29 cellular contexts compared by ENCODE assay signal in the genomic region with DNA sequence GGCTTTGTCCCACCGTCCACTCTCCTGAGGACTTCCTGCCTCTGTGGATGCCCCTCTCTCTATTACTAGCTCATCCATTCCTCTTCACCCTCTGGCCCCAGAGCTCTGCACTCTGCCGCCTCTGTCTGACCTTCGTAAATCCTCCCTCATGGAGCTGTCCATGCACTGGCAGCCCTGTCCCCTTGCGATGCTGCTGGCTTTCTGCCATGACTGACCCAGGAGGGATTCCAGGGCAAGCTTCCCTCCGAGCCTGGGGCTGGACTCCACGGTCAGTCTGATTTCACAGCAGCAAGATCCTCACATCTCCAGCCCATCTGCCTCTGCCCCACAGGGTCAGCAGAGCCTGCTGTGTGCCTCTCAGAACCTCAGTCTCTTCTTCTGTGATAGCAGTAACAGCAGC. TPM values are rescaled to one million over a fixed set of nuclear protein-coding genes. Genes with fewer than 3 reads are reported as not detected.
DNase-seq lines count a peak whose midpoint lies in the region; ATAC-seq and TF ChIP-seq lines count a peak whose summit lies in the region.
"Had no signal": no experiment of that assay in that cellular context is flagged by ENCODE, and none has a peak within 500 bp of the region (broad histone marks: within the 10 kb centered on the region; RNA-seq: fewer than 3 reads in every experiment).

No MANE protein-coding gene starts in this region.

- H2BK15ac ChIP-seq in neuronal stem cell (ENCODE audit: low read length) (peak overlapping the region; percentile 54), mesendoderm (replicated peaks; ENCODE audit: low read depth) (no peak overlapping the region)

- H2BK120ac ChIP-seq in neuronal stem cell (ENCODE audit: low read depth, low read length), result no peak overlapping the region
- H2BK120ac ChIP-seq in mesendoderm (ENCODE audit: low read depth, low read length), result no peak overlapping the region

- H3K79me2 ChIP-seq in KMS-11 (ENCODE audit: insufficient read depth, low read depth), result no peaks in the 10 kb centered on the region
- H3K79me2 ChIP-seq in mesendoderm (ENCODE audit: control insufficient read depth, insufficient read depth, low read length), result no peaks in the 10 kb centered on the region

- no peak overlapping the region for H2BK12ac ChIP-seq in neuronal stem cell (ENCODE audit: low read length)

- H4K20me1 ChIP-seq in KMS-11 (ENCODE audit: insufficient read depth), result no peaks in the 10 kb centered on the region

- H4K5ac ChIP-seq in mesendoderm (ENCODE audit: low read length), result no peak overlapping the region

- CTCF ChIA-PET in activated B cell treated with CpG ODN at 0.5 μM for 24 hours (lab: Charles Lee), result interaction anchor here (0.8 to 1.3 kb wide), 2 partner anchors 9 to 30 kb away, joined by 3 read pairs; no protein-coding TSS in a partner anchor

- peak overlapping the region; percentile 26 for H3K4ac ChIP-seq in neuronal stem cell (ENCODE audit: low read length)
- no peak overlapping the region for H3K4ac ChIP-seq in mesendoderm (ENCODE audit: low read depth, low read length)

- DNase-seq in GM12864 (ENCODE audit: low read depth) (no peak), activated B cell treated with CpG ODN at 0.5 μM for 24 hours (no peak), neuronal stem cell (ENCODE audit: low spot score) (no peak), COR-L47 (lab: John Stamatoyannopoulos, UW) (no peak), globus pallidus (ENCODE audit: low spot score) (no peak), mesendoderm (no peak)
- DNase-seq: activated CD4-positive, alpha-beta memory T cell treated with anti-CD3 and anti-CD28 coated beads for 36 hours; activated CD4-positive, CD25-positive, alpha-beta regulatory T cell treated with anti-CD3 and anti-CD28 coated beads, Interleukin-2, amount 50 U/mL, for 72 hours; activated CD8-positive, alpha-beta memory T cell treated with anti-CD3 and anti-CD28 coated beads, Interleukin-2, amount 50 U/mL, for 4 hours; activated naive CD4-positive, alpha-beta T cell treated with anti-CD3 and anti-CD28 coated beads, Interleukin-2, amount 10 ng/mL, durations not matched to agents 7 days and 5 days; CD4-positive, CD25-positive, alpha-beta regulatory T cell; cortex of kidney; DMS 273 treated with DMSO at 0.1 percent for 48 hours; foreskin fibroblast; Kasumi-1; kidney glomerular epithelial cell; NCI-H146 had no signal

- H3K9ac ChIP-seq in KMS-11, result no peak overlapping the region
- H3K9ac ChIP-seq in neuronal stem cell (ENCODE audit: low read depth, low read length, poor library complexity), result no peak overlapping the region
- no peak overlapping the region for H3K9ac ChIP-seq in mesendoderm (ENCODE audit: low read length)

- no peak overlapping the region for H3K14ac ChIP-seq in neuronal stem cell (ENCODE audit: low read length)

- H3K56ac ChIP-seq in mesendoderm (ENCODE audit: low read length), result no peak overlapping the region

- H3K27me3 Mint-ChIP-seq in activated B cell treated with CpG ODN at 0.5 μM for 24 hours, result no peaks in the 10 kb centered on the region

- H3K36me3 Mint-ChIP-seq in activated B cell treated with CpG ODN at 0.5 μM for 24 hours (ENCODE audit: low read depth), result peaks cover 7% of the 10 kb centered on the region
- H3K36me3 Mint-ChIP-seq: activated CD4-positive, alpha-beta memory T cell treated with anti-CD3 and anti-CD28 coated beads for 36 hours; activated naive CD4-positive, alpha-beta T cell treated with anti-CD3 and anti-CD28 coated beads, Interleukin-2, amount 10 ng/mL, durations not matched to agents 7 days and 5 days; CD4-positive, CD25-positive, alpha-beta regulatory T cell had no signal

- POLR2A ChIA-PET in activated B cell treated with CpG ODN at 0.5 μM for 24 hours (lab: Charles Lee), result interaction anchor here (0.6 to 10.8 kb wide), 6 partner anchors 12 to 121 kb away, joined by 3 to 165 read pairs (median 4); partner anchors contain the start of gene ACSF3

- no peaks in the 10 kb centered on the region for H3K9me3 Mint-ChIP-seq in activated B cell treated with CpG ODN at 0.5 μM for 24 hours
- H3K9me3 Mint-ChIP-seq: activated CD4-positive, alpha-beta memory T cell treated with anti-CD3 and anti-CD28 coated beads for 36 hours; activated naive CD4-positive, alpha-beta T cell treated with anti-CD3 and anti-CD28 coated beads, Interleukin-2, amount 10 ng/mL, durations not matched to agents 7 days and 5 days; activated T-helper 1 cell treated with anti-CD3 and anti-CD28 coated beads, Interleukin-12 subunit alpha, Interleukin-12 subunit beta, Interleukin-2, Interleukin-4 antibody, amounts not matched to agents 30 ng/mL and 10 ng/mL and 1 ng/mL, durations not matched to agents 14 hours and 24 hours and 36 hours; CD4-positive, CD25-positive, alpha-beta regulatory T cell; stimulated activated naive CD8-positive, alpha-beta T cell treated with anti-CD3 and anti-CD28 coated beads, Interleukin-15, Interleukin-2, amounts not matched to agents 100 ng/mL and 50 ng/mL, for 24 hours had no signal

- H3K4me2 ChIP-seq in KMS-11, result 0 out of 2 replicates have a peak overlapping the region, but pooled peaks have one; percentile 67
- no peak overlapping the region for H3K4me2 ChIP-seq in neuronal stem cell (ENCODE audit: insufficient read depth, low read length, poor library complexity, severe bottlenecking)
- no peak overlapping the region for H3K4me2 ChIP-seq in mesendoderm (ENCODE audit: low read length)

- H3K27me3 ChIP-seq in KMS-11 (ENCODE audit: insufficient read depth, low read depth) (peaks cover 40% of the 10 kb centered on the region), neuronal stem cell (ENCODE audit: control insufficient read depth in 3 of 3, insufficient read depth in 3 of 3, low read depth in 1 of 3, low read length in 3 of 3) (peaks cover 0 to 90% (median 0%) of the 10 kb centered on the region in 3 experiments), mesendoderm (ENCODE audit: insufficient read depth, low read length, poor library complexity) (no peaks in the 10 kb centered on the region)

- no peak overlapping the region for H4K91ac ChIP-seq in neuronal stem cell (ENCODE audit: low read depth, low read length, poor library complexity)

- peak overlapping the region; percentile 64 for H3K4me3 Mint-ChIP-seq in activated B cell treated with CpG ODN at 0.5 μM for 24 hours
- H3K4me3 Mint-ChIP-seq: activated CD4-positive, alpha-beta memory T cell treated with anti-CD3 and anti-CD28 coated beads for 36 hours; activated naive CD4-positive, alpha-beta T cell treated with anti-CD3 and anti-CD28 coated beads, Interleukin-2, amount 10 ng/mL, durations not matched to agents 7 days and 5 days; activated T-helper 1 cell treated with anti-CD3 and anti-CD28 coated beads, Interleukin-12 subunit alpha, Interleukin-12 subunit beta, Interleukin-2, Interleukin-4 antibody, amounts not matched to agents 30 ng/mL and 10 ng/mL and 1 ng/mL, durations not matched to agents 14 hours and 24 hours and 36 hours; CD4-positive, CD25-positive, alpha-beta regulatory T cell; stimulated activated naive CD8-positive, alpha-beta T cell treated with anti-CD3 and anti-CD28 coated beads, Interleukin-15, Interleukin-2, amounts not matched to agents 100 ng/mL and 50 ng/mL, for 24 hours had no signal

- peak overlapping the region; percentile 44 for H2AK5ac ChIP-seq in neuronal stem cell (ENCODE audit: low read depth, low read length)
- H2AK5ac ChIP-seq in mesendoderm (ENCODE audit: low read length), result no peak overlapping the region

- H2AFZ ChIP-seq in KMS-11 (ENCODE audit: low read depth) (no peak overlapping the region), neuronal stem cell (ENCODE audit: low read length) (no peak overlapping the region)

- H2BK5ac ChIP-seq in neuronal stem cell (ENCODE audit: low read length) (no peak overlapping the region), mesendoderm (ENCODE audit: low read length) (no peak overlapping the region)

- intact Hi-C loops in activated B cell treated with CpG ODN at 0.5 μM for 24 hours (cut with micrococcal nuclease), result no loop called here

- H3K4me3 ChIP-seq in GM12864 (ENCODE audit: low read depth, low read length) (peak overlapping the region; percentile 69), KMS-11 (IDR thresholded peaks at IDR 0.05; ENCODE audit: insufficient read depth, low read depth, low read length) (no peak overlapping the region), neuronal stem cell (ENCODE audit: low read length in 2 of 2) (no peak overlapping the region), mesendoderm (ENCODE audit: low read length) (no peak overlapping the region)
- H3K4me3 ChIP-seq: HAP-1, SJSA1, thoracic aorta had no signal

- H3K27ac ChIP-seq in KMS-11 (no peak overlapping the region), neuronal stem cell (replicated peaks; ENCODE audit: low read length) (no peak overlapping the region), mesendoderm (ENCODE audit: low read depth, low read length) (no peak overlapping the region)
- H3K27ac ChIP-seq: breast epithelium, heart right ventricle, SJSA1, thoracic aorta had no signal

- H3K79me1 ChIP-seq in neuronal stem cell (ENCODE audit: low read depth, low read length), result no peaks in the 10 kb centered on the region
- H3K79me1 ChIP-seq in mesendoderm (ENCODE audit: low read length), result no peaks in the 10 kb centered on the region

- no peaks in the 10 kb centered on the region for H3K9me3 ChIP-seq in neuronal stem cell (replicated peaks in 1 of 2; ENCODE audit: control insufficient read depth in 2 of 2, insufficient read depth in 1 of 2, low read depth in 1 of 2, low read length in 2 of 2)
- H3K9me3 ChIP-seq: breast epithelium, HAP-1, heart right ventricle, SJSA1, thoracic aorta had no signal

- peak overlapping the region; percentile 82 for H3K27ac Mint-ChIP-seq in activated B cell treated with CpG ODN at 0.5 μM for 24 hours
- H3K27ac Mint-ChIP-seq: activated CD4-positive, alpha-beta memory T cell treated with anti-CD3 and anti-CD28 coated beads for 36 hours; activated naive CD4-positive, alpha-beta T cell treated with anti-CD3 and anti-CD28 coated beads, Interleukin-2, amount 10 ng/mL, durations not matched to agents 7 days and 5 days; activated T-helper 1 cell treated with anti-CD3 and anti-CD28 coated beads, Interleukin-12 subunit alpha, Interleukin-12 subunit beta, Interleukin-2, Interleukin-4 antibody, amounts not matched to agents 30 ng/mL and 10 ng/mL and 1 ng/mL, durations not matched to agents 14 hours and 24 hours and 36 hours; stimulated activated naive CD8-positive, alpha-beta T cell treated with anti-CD3 and anti-CD28 coated beads, Interleukin-15, Interleukin-2, amounts not matched to agents 100 ng/mL and 50 ng/mL, for 24 hours had no signal

- H3K36me3 ChIP-seq in KMS-11 (ENCODE audit: insufficient read depth) (no peaks in the 10 kb centered on the region), neuronal stem cell (replicated peaks in 1 of 2; ENCODE audit: control insufficient read depth in 2 of 2, insufficient read depth in 2 of 2, low read length in 2 of 2) (no peaks in the 10 kb centered on the region), mesendoderm (ENCODE audit: control insufficient read depth, insufficient read depth, low read length) (no peaks in the 10 kb centered on the region)
- H3K36me3 ChIP-seq: breast epithelium, HAP-1, heart right ventricle, SJSA1, thoracic aorta had no signal

- H3K23ac ChIP-seq in neuronal stem cell (ENCODE audit: low read depth, low read length, poor library complexity) (peak overlapping the region; percentile 22), mesendoderm (ENCODE audit: low read length) (no peak overlapping the region)

- no CpG with 5 or more reads among the region's 6 CpGs for WGBS in neuronal stem cell (ENCODE audit: extremely low coverage in 2 of 2, insufficient read length in 2 of 2, insufficient replicate concordance in 1 of 2), 2 donors
- WGBS in mesendoderm (ENCODE audit: extremely low coverage, insufficient coverage, low lambda C conversion rate), result no CpG with 5 or more reads among the region's 6 CpGs

- H3K18ac ChIP-seq in neuronal stem cell (ENCODE audit: low read length) (peak overlapping the region; percentile 24), mesendoderm (ENCODE audit: low read length) (no peak overlapping the region)

- TF ChIP-seq CTCF in GM12864 (IDR thresholded peaks at IDR 0.05; ENCODE audit: low read depth, low read length, missing control alignments), result no peak
- TF ChIP-seq CTCF in KMS-11 (conservative IDR thresholded peaks at IDR 0.05; ENCODE audit: low read depth, low read length), result no peak
- TF ChIP-seq CTCF in activated B cell treated with CpG ODN at 0.5 μM for 24 hours (IDR thresholded peaks at IDR 0.05), result no peak

- peaks cover 92% of the 10 kb centered on the region for H3K4me1 Mint-ChIP-seq in activated B cell treated with CpG ODN at 0.5 μM for 24 hours

- ATAC-seq in activated B cell treated with CpG ODN at 0.5 μM for 24 hours (ENCODE audit: low read depth) (no peak), GM18873 (IDR thresholded peaks at IDR 0.05; ENCODE audit: low FRiP score, unreplicated experiment) (no peak)
- ATAC-seq: esophagus mucosa had no signal

- H4K8ac ChIP-seq in neuronal stem cell (ENCODE audit: low read depth, low read length) (no peak overlapping the region), mesendoderm (ENCODE audit: low read depth, low read length) (no peak overlapping the region)

- H3K4me1 ChIP-seq in KMS-11 (ENCODE audit: low read depth, poor library complexity, severe bottlenecking), result peaks cover 52% of the 10 kb centered on the region
- peaks cover 0 to 12% of the 10 kb centered on the region in 2 donors for H3K4me1 ChIP-seq in neuronal stem cell (ENCODE audit: control insufficient read depth in 2 of 2, insufficient read depth in 1 of 2, low read depth in 1 of 2, low read length in 2 of 2)
- H3K4me1 ChIP-seq in mesendoderm (ENCODE audit: control insufficient read depth, low read depth, low read length), result no peaks in the 10 kb centered on the region
- H3K4me1 ChIP-seq: breast epithelium, HAP-1, SJSA1 had no signal

RNA-seq across cellular contexts. Expression of gene CBFA2T3, which starts 4.7 kb away (rescaled TPM):
- 50.8 and 63.3 TPM in 2 replicates for total RNA-seq in activated B cell treated with CpG ODN at 0.5 μM for 24 hours
- polyA plus RNA-seq in neuronal stem cell (2013, experiment 1 of 2), result 8.3 TPM
- 8.0 TPM for polyA plus RNA-seq in neuronal stem cell (2013, experiment 2 of 2)
- polyA plus RNA-seq in mesendoderm (2013, experiment 1 of 2), result 0.20 TPM
- 0.21 TPM for polyA plus RNA-seq in mesendoderm (2013, experiment 2 of 2)
- total RNA-seq: activated T-helper 1 cell treated with anti-CD3 and anti-CD28 coated beads, Interleukin-12 subunit alpha, Interleukin-12 subunit beta, Interleukin-2, Interleukin-4 antibody, amounts not matched to agents 30 ng/mL and 10 ng/mL and 1 ng/mL, durations not matched to agents 14 hours and 24 hours and 36 hours; lung microvascular endothelial cell; NCI-H460; SJSA1 had no signal
